1 cellular context compared by ENCODE assay signal in the genomic region with DNA sequence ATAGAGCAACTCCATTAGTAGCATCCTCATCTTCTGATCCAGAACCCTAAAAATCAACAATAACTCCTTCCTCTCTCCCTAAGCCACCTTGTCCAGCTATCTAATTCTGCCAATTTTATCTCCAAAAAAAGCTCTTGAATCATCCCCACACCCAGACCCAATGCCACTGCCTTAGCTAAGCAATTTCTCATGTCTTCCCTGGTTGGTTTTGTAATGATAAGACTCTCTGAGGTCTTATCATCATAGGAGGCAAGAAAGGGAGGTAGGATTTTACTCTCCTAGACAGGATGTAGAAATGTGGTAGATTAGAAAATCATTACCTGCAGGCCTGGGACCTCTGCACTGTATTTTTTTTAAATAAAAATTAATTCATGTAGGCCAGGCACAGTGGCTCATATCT.
TF ChIP-seq lines count a peak whose summit lies in the region.

No MANE protein-coding gene starts in this region.

TF ChIP-seq in K562, 482 proteins besides CTCF, POLR2A, EP300 and RAD21 (continued from another document):
- TF ChIP-seq CTBP1 (IDR thresholded peaks at IDR 0.05; ENCODE audit: borderline replicate concordance) (peak; percentile 45; the same call in 1 of the 2 replicates), PML (IDR thresholded peaks at IDR 0.05; ENCODE audit: low read length) (no peak), SMAD3 (CRISPR knock-in tag; conservative IDR thresholded peaks at IDR 0.05) (no peak), MAFF (IDR thresholded peaks at IDR 0.05; ENCODE audit: low read length) (peak; percentile 29; the same call in 1 of the 2 replicates), EHMT2 (IDR thresholded peaks at IDR 0.05) (peak; percentile 32; the same call in 1 of the 2 replicates), CBFA2T2 (conservative IDR thresholded peaks at IDR 0.05) (peak; percentile 86), CBX1 (IDR thresholded peaks at IDR 0.05; ENCODE audit: low read depth) (no peak)
- TF ChIP-seq, protein P1, sequence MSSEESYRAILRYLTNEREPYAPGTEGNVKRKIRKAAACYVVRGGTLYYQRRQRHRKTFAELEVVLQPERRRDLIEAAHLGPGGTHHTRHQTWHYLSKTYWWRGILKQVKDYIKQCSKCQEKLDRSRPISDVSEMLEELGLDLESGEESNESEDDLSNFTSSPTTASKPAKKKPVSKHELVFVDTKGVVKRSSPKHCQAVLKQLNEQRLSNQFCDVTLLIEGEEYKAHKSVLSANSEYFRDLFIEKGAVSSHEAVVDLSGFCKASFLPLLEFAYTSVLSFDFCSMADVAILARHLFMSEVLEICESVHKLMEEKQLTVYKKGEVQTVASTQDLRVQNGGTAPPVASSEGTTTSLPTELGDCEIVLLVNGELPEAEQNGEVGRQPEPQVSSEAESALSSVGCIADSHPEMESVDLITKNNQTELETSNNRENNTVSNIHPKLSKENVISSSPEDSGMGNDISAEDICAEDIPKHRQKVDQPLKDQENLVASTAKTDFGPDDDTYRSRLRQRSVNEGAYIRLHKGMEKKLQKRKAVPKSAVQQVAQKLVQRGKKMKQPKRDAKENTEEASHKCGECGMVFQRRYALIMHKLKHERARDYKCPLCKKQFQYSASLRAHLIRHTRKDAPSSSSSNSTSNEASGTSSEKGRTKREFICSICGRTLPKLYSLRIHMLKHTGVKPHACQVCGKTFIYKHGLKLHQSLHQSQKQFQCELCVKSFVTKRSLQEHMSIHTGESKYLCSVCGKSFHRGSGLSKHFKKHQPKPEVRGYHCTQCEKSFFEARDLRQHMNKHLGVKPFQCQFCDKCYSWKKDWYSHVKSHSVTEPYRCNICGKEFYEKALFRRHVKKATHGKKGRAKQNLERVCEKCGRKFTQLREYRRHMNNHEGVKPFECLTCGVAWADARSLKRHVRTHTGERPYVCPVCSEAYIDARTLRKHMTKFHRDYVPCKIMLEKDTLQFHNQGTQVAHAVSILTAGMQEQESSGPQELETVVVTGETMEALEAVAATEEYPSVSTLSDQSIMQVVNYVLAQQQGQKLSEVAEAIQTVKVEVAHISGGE (CRISPR knock-in tag; IDR thresholded peaks at IDR 0.05), result 0 out of 6 replicates have a peak, but pooled peaks of 1 of the 3 experiments have one; percentile 39
